11 cellular contexts compared by ENCODE assay signal in genomic region chr22:45978275-45978713, GRCh38. TPM values are rescaled to one million over a fixed set of nuclear protein-coding genes. Genes with fewer than 3 reads are reported as not detected.
DNase-seq lines count a peak whose midpoint lies in the region; ATAC-seq, FAIRE-seq and TF ChIP-seq lines count a peak whose summit lies in the region.
"Had no signal": no experiment of that assay in that cellular context is flagged by ENCODE, and none has a peak within 500 bp of the region (broad histone marks: within the 10 kb centered on the region; RNA-seq: fewer than 3 reads in every experiment).

No MANE protein-coding gene starts in this region.

- DNase-seq in SK-N-SH, result no peak
- no peak for DNase-seq in HepG2 (ENCODE audit: low spot score)
- no peak for DNase-seq in suprapubic skin (ENCODE audit: low spot score in 2 of 2)
- no peak for DNase-seq in NCI-H2196 treated with DMSO at 0.1 percent for 48 hours (lab: John Stamatoyannopoulos, UW; ENCODE audit: unreplicated experiment)
- DNase-seq in T-helper 2 cell treated with Interferon-gamma antibody and Interleukin-4, amounts not matched to agents 5 μg/mL and 100 μg/mL, for 36 hours (ENCODE audit: low spot score), result no peak
- no peak for DNase-seq in mucosa of descending colon
- DNase-seq: SIG-M5 had no signal

- TF ChIP-seq POLR2A in HepG2 (IDR thresholded peaks at IDR 0.05; ENCODE audit: insufficient read depth in 1 of 2, low read depth in 2 of 2, low read length in 2 of 2) (no peak), suprapubic skin (IDR thresholded peaks at IDR 0.05) (no peak)

- H3K27ac Mint-ChIP-seq in T-helper 2 cell treated with Interferon-gamma antibody and Interleukin-4, amounts not matched to agents 5 μg/mL and 100 μg/mL, for 36 hours, result no peak overlapping the region

- peak overlapping the region; percentile 94 for H3K4me2 ChIP-seq in SK-N-SH
- H3K4me2 ChIP-seq in SU-DHL-6 (ENCODE audit: low read depth, low read length, poor library complexity, severe bottlenecking), result peak overlapping the region; percentile 55
- H3K4me2 ChIP-seq in HepG2 (ENCODE audit: low read depth, low read length), result peak overlapping the region; percentile 81; the same call in 1 of the 2 replicates

- H4K20me1 ChIP-seq in SK-N-SH (ENCODE audit: insufficient read depth), result peaks cover 12% of the 10 kb centered on the region; the same call in 1 of the 2 replicates
- no peaks in the 10 kb centered on the region for H4K20me1 ChIP-seq in SU-DHL-6 (ENCODE audit: low read depth, low read length)
- H4K20me1 ChIP-seq in HepG2 (ENCODE audit: insufficient read depth, low read length), result peaks cover 11% of the 10 kb centered on the region

- H2AFZ ChIP-seq in SK-N-SH (ENCODE audit: low read depth) (no peak overlapping the region), SU-DHL-6 (ENCODE audit: low read depth, low read length, severe bottlenecking) (no peak overlapping the region), HepG2 (ENCODE audit: low read length) (no peak overlapping the region)

- TF ChIP-seq RAD21 in SK-N-SH (IDR thresholded peaks at IDR 0.05; ENCODE audit: low read length) (no peak), HepG2 (CRISPR knock-in tag; IDR thresholded peaks at IDR 0.05) (no peak)

- H3K27ac ChIP-seq in SK-N-SH (ENCODE audit: low read depth in 2 of 2, low read length in 1 of 2) (no peak overlapping the region), SU-DHL-6 (ENCODE audit: low read depth, low read length) (no peak overlapping the region), HepG2 (ENCODE audit: extremely low read length, insufficient read depth, low read length) (no peak overlapping the region), suprapubic skin (no peak overlapping the region)
- H3K27ac ChIP-seq: neutrophil had no signal

- H3K9me2 ChIP-seq in SK-N-SH (no peaks in the 10 kb centered on the region), SU-DHL-6 (replicated peaks; ENCODE audit: insufficient read depth, low read length) (no peaks in the 10 kb centered on the region)

- H3K4me3 ChIP-seq in SK-N-SH (ENCODE audit: low read depth in 2 of 2, low read length in 1 of 2), result peak overlapping the region; percentile 45 to 82; a peak in 3 of 4 replicates
- peak overlapping the region; percentile 58 for H3K4me3 ChIP-seq in SU-DHL-6 (ENCODE audit: insufficient read depth, low read length, poor library complexity, severe bottlenecking)
- H3K4me3 ChIP-seq in HepG2 (replicated peaks in 1 of 3; ENCODE audit: insufficient read depth in 1 of 3, low read depth in 2 of 3, low read length in 3 of 3), result peak overlapping the region in 2 of 3 experiments; percentile 55 to 75; a peak in 1 of 6 replicates
- H3K4me3 ChIP-seq in suprapubic skin, result peak overlapping the region; percentile 58
- H3K4me3 ChIP-seq in mucosa of descending colon, result no peak overlapping the region

- POLR2A ChIA-PET in SK-N-SH (lab: Yijun Ruan, JAX) (no interaction called here), HepG2 (lab: Yijun Ruan, JAX) (no interaction called here)

- no peak overlapping the region for H3K4me3 Mint-ChIP-seq in T-helper 2 cell treated with Interferon-gamma antibody and Interleukin-4, amounts not matched to agents 5 μg/mL and 100 μg/mL, for 36 hours

- H3K9ac ChIP-seq in SK-N-SH (no peak overlapping the region), SU-DHL-6 (ENCODE audit: low read length) (peak overlapping the region; percentile 62), HepG2 (ENCODE audit: insufficient read depth, low read depth, low read length) (no peak overlapping the region)

- H3K4me1 ChIP-seq in SK-N-SH (ENCODE audit: control insufficient read depth in 1 of 2, insufficient read depth in 2 of 2, low read depth in 1 of 2, low read length in 1 of 2) (peaks cover 0 to 4% of the 10 kb centered on the region in 2 experiments; a peak in 1 of 4 replicates), HepG2 (ENCODE audit: insufficient read depth, low read length) (peaks cover 20% of the 10 kb centered on the region), suprapubic skin (peaks cover 51% of the 10 kb centered on the region), mucosa of descending colon (ENCODE audit: low read depth) (peaks cover 17% of the 10 kb centered on the region)

- TF ChIP-seq CTCF in SK-N-SH (IDR thresholded peaks at IDR 0.05) (no peak), SU-DHL-6 (IDR thresholded peaks at IDR 0.05; ENCODE audit: insufficient read depth, low read length, poor library complexity, severe bottlenecking) (no peak), HepG2 (CRISPR knock-in tag; IDR thresholded peaks at IDR 0.05) (no peak), suprapubic skin (IDR thresholded peaks at IDR 0.05) (peak; percentile 46 to 50), mucosa of descending colon (IDR thresholded peaks at IDR 0.05) (no peak)

- intact Hi-C loops in HepG2 (cut with micrococcal nuclease; ENCODE audit: unreplicated experiment), result no loop called here
- intact Hi-C loops in mucosa of descending colon (cut with DNase I, micrococcal nuclease), result no loop called here

- H3K4me1 Mint-ChIP-seq in T-helper 2 cell treated with Interferon-gamma antibody and Interleukin-4, amounts not matched to agents 5 μg/mL and 100 μg/mL, for 36 hours (ENCODE audit: low read depth), result no peaks in the 10 kb centered on the region

- ATAC-seq in SK-N-SH treated with all-trans-retinoic acid at 6 μM for 48 hours (no peak), HepG2 (no peak), mucosa of descending colon (no peak)

- no peaks in the 10 kb centered on the region for H3K79me2 ChIP-seq in SK-N-SH (ENCODE audit: insufficient read depth)
- H3K79me2 ChIP-seq in SU-DHL-6 (ENCODE audit: insufficient read depth, low read length), result no peaks in the 10 kb centered on the region
- no peaks in the 10 kb centered on the region for H3K79me2 ChIP-seq in HepG2 (ENCODE audit: insufficient read depth, low read length)

- no peaks in the 10 kb centered on the region for H3K36me3 ChIP-seq in SK-N-SH (replicated peaks in 1 of 2; ENCODE audit: control insufficient read depth in 1 of 2, insufficient read depth in 2 of 2, low read length in 1 of 2)
- H3K36me3 ChIP-seq in SU-DHL-6 (ENCODE audit: low read length), result no peaks in the 10 kb centered on the region
- H3K36me3 ChIP-seq in HepG2 (replicated peaks in 1 of 2; ENCODE audit: control insufficient read depth in 1 of 2, insufficient read depth in 2 of 2, low read length in 2 of 2), result no peaks in the 10 kb centered on the region
- H3K36me3 ChIP-seq in suprapubic skin, result no peaks in the 10 kb centered on the region
- H3K36me3 ChIP-seq in mucosa of descending colon (ENCODE audit: low read depth), result no peaks in the 10 kb centered on the region
- H3K36me3 ChIP-seq: neutrophil had no signal

- in situ Hi-C loops in HepG2 (cut with HindIII; ENCODE audit: extremely low pct_ligation_motif_present, low pct_unique_long_range_greater_than_20kb), result no loop called here

- no peaks in the 10 kb centered on the region for H3K9me3 ChIP-seq in SK-N-SH
- no peaks in the 10 kb centered on the region for H3K9me3 ChIP-seq in SU-DHL-6 (ENCODE audit: insufficient read depth, low read length)
- no peaks in the 10 kb centered on the region for H3K9me3 ChIP-seq in HepG2 (ENCODE audit: low read length)
- H3K9me3 ChIP-seq in suprapubic skin, result no peaks in the 10 kb centered on the region
- H3K9me3 ChIP-seq in mucosa of descending colon, result no peaks in the 10 kb centered on the region
- H3K9me3 ChIP-seq: neutrophil had no signal

- H3F3A ChIP-seq in SK-N-SH (replicated peaks; ENCODE audit: insufficient read depth) (no peaks in the 10 kb centered on the region), SU-DHL-6 (ENCODE audit: insufficient read depth) (no peaks in the 10 kb centered on the region)

- H3K9me3 Mint-ChIP-seq in T-helper 2 cell treated with Interferon-gamma antibody and Interleukin-4, amounts not matched to agents 5 μg/mL and 100 μg/mL, for 36 hours, result no peaks in the 10 kb centered on the region

- H3K36me3 Mint-ChIP-seq in T-helper 2 cell treated with Interferon-gamma antibody and Interleukin-4, amounts not matched to agents 5 μg/mL and 100 μg/mL, for 36 hours (ENCODE audit: low read depth), result no peaks in the 10 kb centered on the region

- CTCF ChIA-PET in SK-N-SH (lab: Yijun Ruan, JAX) (no interaction called here), HepG2 (lab: Yijun Ruan, JAX; ENCODE audit: low intra/inter-chr PET ratio, low total read pairs) (no interaction called here)

- no peak for FAIRE-seq in HepG2 (lab: Jason Lieb, UNC)

- 8% methylated on average over 14 of the region's 26 CpGs for WGBS in SK-N-SH (ENCODE audit: low lambda C conversion rate)
- WGBS in HepG2 (ENCODE audit: low lambda C conversion rate), result 8% methylated on average over 11 of the region's 26 CpGs
- no CpG with 5 or more reads among the region's 26 CpGs for WGBS in suprapubic skin

- no TSS peak for BruUV-seq in HepG2 (replicated peaks; lab: Mats Ljungman, UMichigan)

- H3K27me3 ChIP-seq in SK-N-SH (ENCODE audit: insufficient read depth) (peaks cover 40% of the 10 kb centered on the region), SU-DHL-6 (ENCODE audit: low read length) (no peaks in the 10 kb centered on the region), HepG2 (ENCODE audit: control insufficient read depth in 1 of 2, insufficient read depth in 2 of 2, low read length in 2 of 2) (peaks cover 15 to 41% of the 10 kb centered on the region in 2 experiments), suprapubic skin (peaks cover 52% of the 10 kb centered on the region)

- no peak for TF ChIP-seq EP300 in SK-N-SH (IDR thresholded peaks at IDR 0.05; ENCODE audit: borderline replicate concordance in 1 of 2, low read depth in 1 of 2, low read length in 1 of 2)
- TF ChIP-seq EP300 in HepG2 (IDR thresholded peaks at IDR 0.05; ENCODE audit: low read depth in 2 of 2, low read length in 2 of 2), result no peak
- TF ChIP-seq EP300 in HepG2 (CRISPR knock-in tag; IDR thresholded peaks at IDR 0.05; ENCODE audit: borderline replicate concordance), result no peak
- no peak for TF ChIP-seq EP300 in suprapubic skin (IDR thresholded peaks at IDR 0.05)

- H3K27me3 Mint-ChIP-seq in T-helper 2 cell treated with Interferon-gamma antibody and Interleukin-4, amounts not matched to agents 5 μg/mL and 100 μg/mL, for 36 hours (ENCODE audit: low read depth), result peaks cover 29% of the 10 kb centered on the region

RNA-seq across cellular contexts. Expression of gene WNT7B, which starts 1.3 kb away (rescaled TPM):
- polyA plus RNA-seq in SK-N-SH (2012; rRNA removed) (0.13 TPM in 1 of 2 replicates, not detected in the other), HepG2 (2011; rRNA removed) (0.04 TPM in 1 of 2 replicates, not detected in the other)
- polyA plus RNA-seq in SK-N-SH (2012; cell fraction: cytosol; rRNA removed), result 0.01 and 0.20 TPM in 2 replicates
- 0.08 TPM in 2 replicates for polyA plus RNA-seq in SK-N-SH (2012; cell fraction: nucleus; rRNA removed)
- total RNA-seq in HepG2 (2016; rRNA removed; fragmentation: Illumina TruSeq; extraction: Trizol) (0.09 and 0.24 TPM in 2 replicates), suprapubic skin (10 to 100 TPM; 18.7 to 54.4 (median 44.1) TPM), mucosa of descending colon (not detected)
- total RNA-seq in HepG2 (2016; cell fraction: cytosol; rRNA removed; fragmentation: Illumina TruSeq; extraction: Trizol; ENCODE audit: low read depth), result 0.09 TPM in 1 of 2 replicates, not detected in the other
- 0.06 and 0.33 TPM in 2 replicates for total RNA-seq in HepG2 (2016; cell fraction: insoluble cytoplasmic fraction; rRNA removed; fragmentation: Illumina TruSeq; extraction: Trizol)
- 0.10 and 0.12 TPM in 2 replicates for total RNA-seq in HepG2 (2016; cell fraction: membrane; rRNA removed; fragmentation: Illumina TruSeq; extraction: Trizol)
- total RNA-seq in HepG2 (2016; cell fraction: nucleus; rRNA removed; fragmentation: Illumina TruSeq; extraction: Trizol), result not detected in 2 replicates
- polyA plus RNA-seq in HepG2 (2011; cell fraction: cytosol; rRNA removed), result 0.08 and 0.17 TPM in 2 replicates
- 0.05 and 0.08 TPM in 2 replicates for polyA plus RNA-seq in HepG2 (2011; cell fraction: nucleus; rRNA removed)
- 0.08 TPM in 1 of 2 replicates, not detected in the other for polyA plus RNA-seq in HepG2 (2012)
- polyA plus RNA-seq in HepG2 (2016; cell fraction: cytosol; fragmentation: Illumina TruSeq; extraction: Trizol; ENCODE audit: low read depth), result 0.07 and 0.10 TPM in 2 replicates
- polyA plus RNA-seq in HepG2 (2016; cell fraction: insoluble cytoplasmic fraction; fragmentation: Illumina TruSeq; extraction: Trizol; ENCODE audit: low read depth), result 0.27 and 0.40 TPM in 2 replicates
- polyA plus RNA-seq in HepG2 (2016; cell fraction: membrane; fragmentation: Illumina TruSeq; extraction: Trizol; ENCODE audit: low read depth), result 0.12 and 0.22 TPM in 2 replicates
- polyA plus RNA-seq in HepG2 (2016; cell fraction: nucleus; fragmentation: Illumina TruSeq; extraction: Trizol; ENCODE audit: insufficient read depth, low read depth), result 0.25 and 0.30 TPM in 2 replicates
- 0.30 and 2.8 TPM in 2 replicates for polyA minus RNA-seq in HepG2 (2011; rRNA and poly(A)+ RNA removed; ENCODE audit: low replicate concordance)
- polyA minus RNA-seq in HepG2 (2011; cell fraction: cytosol; rRNA and poly(A)+ RNA removed), result 0.20 TPM in 1 of 2 replicates, not detected in the other
- polyA minus RNA-seq in HepG2 (2011; cell fraction: nucleus; rRNA and poly(A)+ RNA removed), result not detected in 2 replicates
- total RNA-seq: activated CD8-positive, alpha-beta memory T cell treated with anti-CD3 and anti-CD28 coated beads for 36 hours had no signal

Comparison
In these comparisons a context has a peak if more than half of its experiments do, and no peak if none do; other contexts are left out.
1. CTCF ChIP-seq: peak in suprapubic skin (2 of 2); none in SK-N-SH (single experiment), SU-DHL-6 (single experiment), HepG2 (single experiment) and mucosa of descending colon (single experiment).
2. RNA of gene WNT7B, which starts 1.3 kb away (total RNA-seq): 18.7 to 54.4 TPM in suprapubic skin; 0.06 to 0.33 TPM in HepG2 and not detected in mucosa of descending colon; every median in the first group is over 10 times any median in the second.
3. Peak in every context shown above with its lines, with median percentiles within 50 percentile points of each other: H3K4me2 ChIP-seq.